In the genomic region with DNA sequence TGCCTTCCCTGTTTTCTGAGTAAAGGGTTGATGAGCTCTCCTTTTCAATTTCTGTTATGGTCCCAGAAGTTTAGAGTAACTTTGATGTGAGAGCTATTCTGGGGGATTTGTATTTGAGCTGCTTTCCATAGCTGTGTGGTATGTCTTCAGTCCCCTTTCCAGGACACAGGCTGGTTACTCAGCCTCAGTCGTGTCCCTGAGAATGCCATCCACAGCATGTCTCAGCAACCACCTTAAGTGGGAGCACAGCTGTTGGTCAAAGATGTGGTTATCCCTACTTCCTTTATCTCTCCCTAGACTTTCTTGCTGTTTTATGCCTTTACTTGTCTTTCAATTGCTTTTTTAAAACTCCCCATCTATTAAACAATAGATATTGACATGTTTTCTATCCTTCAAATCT, we compare ENCODE assay signal across 30 cellular contexts. TPM values are rescaled to one million over a fixed set of nuclear protein-coding genes. Genes with fewer than 3 reads are reported as not detected.
"Had no signal": no experiment of that assay in that cellular context is flagged by ENCODE, and none has a peak within 500 bp of the region (broad histone marks: within the 10 kb centered on the region; RNA-seq: fewer than 3 reads in every experiment).

No MANE protein-coding gene starts in this region.

- H3K4me1 ChIP-seq: foreskin keratinocyte, left ventricle myocardium inferior, lower lobe of right lung, parathyroid adenoma, prostate gland, testis, tibial nerve, upper lobe of right lung, vagina had no signal

- DNase-seq: effector CD4-positive, alpha-beta T cell; endodermal cell; erythroblast; foreskin keratinocyte; immature natural killer cell; left ventricle myocardium inferior; lower lobe of right lung; mesenchymal stem cell; midbrain; naive B cell; occipital lobe; retina; right lobe of liver; spleen; stimulated activated CD4-positive, alpha-beta T cell treated with anti-CD3 and anti-CD28 coated beads, Interleukin-15, amount 100 ng/mL, for 24 hours; stimulated activated CD4-positive, alpha-beta T cell treated with anti-CD3 and anti-CD28 coated beads, Interleukin-1b, Interleukin-23, amount 100 ng/mL, for 48 hours; stimulated activated CD4-positive, alpha-beta T cell treated with anti-CD3 and anti-CD28 coated beads, Interleukin-4, amount 100 ng/mL, for 4 hours; stimulated activated naive B cell treated with anti-CD40 and anti-IgM and Interleukin-4, amounts not matched to agents 10 μg/mL and 1 μg/mL and 100 μg/mL, for 72 hours; stimulated activated naive CD8-positive, alpha-beta T cell treated with anti-CD3 and anti-CD28 coated beads, Interleukin-15, amount 100 ng/mL, for 72 hours; testis; upper lobe of right lung had no signal

- FAIRE-seq: endothelial cell of umbilical vein, keratinocyte had no signal

- H3K9me3 ChIP-seq: lower lobe of right lung, prostate gland, right lobe of liver, testis, upper lobe of right lung, vagina had no signal

- ATAC-seq: foreskin keratinocyte; lower lobe of right lung; right lobe of liver; stimulated activated naive B cell treated with anti-CD40 and anti-IgM and Interleukin-4, amounts not matched to agents 10 μg/mL and 1 μg/mL and 100 μg/mL, for 72 hours; stimulated activated naive CD8-positive, alpha-beta T cell treated with anti-CD3 and anti-CD28 coated beads, Interleukin-15, amount 100 ng/mL, for 72 hours; upper lobe of right lung had no signal

- H3K4me3 ChIP-seq: left ventricle myocardium inferior, lower lobe of right lung, prostate gland, right lobe of liver, spleen, testis, tibial nerve, upper lobe of right lung, vagina had no signal

- H3K36me3 ChIP-seq: left ventricle myocardium inferior, lower lobe of right lung, prostate gland, right lobe of liver, tibial nerve, upper lobe of right lung, vagina had no signal

- H3K27me3 ChIP-seq: foreskin keratinocyte, right lobe of liver, spleen, testis, tibial nerve, upper lobe of right lung, vagina had no signal

- H3K27ac ChIP-seq: foreskin keratinocyte, left ventricle myocardium inferior, lower lobe of right lung, parathyroid adenoma, prostate gland, right lobe of liver, spleen, testis, tibial nerve, upper lobe of right lung, vagina had no signal

RNA-seq across cellular contexts. Expression of gene RNF175, which starts 37.8 kb away (rescaled TPM):
- total RNA-seq: dermis microvascular lymphatic vessel endothelial cell, endothelial cell of umbilical vein, skeletal muscle tissue, subcutaneous adipose tissue, upper lobe of right lung had no signal
- polyA plus RNA-seq: endothelial cell of umbilical vein, immature natural killer cell, keratinocyte had no signal
